Comparison of ENCODE assay signal across 1 cellular context in genomic region chr3:160754371-160754854, GRCh38.
TF ChIP-seq lines count a peak whose summit lies in the region.

No MANE protein-coding gene starts in this region.

TF ChIP-seq in HEK293, 187 proteins besides CTCF, POLR2A, EP300 and RAD21 (continued from another document):
- TF ChIP-seq ZNF394 (tag by site-specific recombination; IDR thresholded peaks at IDR 0.05; ENCODE audit: borderline replicate concordance), result peak; percentile 34; the same call in 1 of the 2 replicates
- peak; percentile 46 for TF ChIP-seq ZNF600 (tag by site-specific recombination; IDR thresholded peaks at IDR 0.05)
TF ChIP-seq in HEK293: peak in this region for 9.
